ENCODE assay signal across 8 cellular contexts in genomic region chr11:31958086-31958735, GRCh38.
DNase-seq lines count a peak whose midpoint lies in the region; ATAC-seq and TF ChIP-seq lines count a peak whose summit lies in the region.

No MANE protein-coding gene starts in this region.

- TF ChIP-seq POLR2A in breast epithelium (IDR thresholded peaks at IDR 0.05) = no peak

- H3K9me3 ChIP-seq in breast epithelium = no peaks in the 10 kb centered on the region

- peak; percentile 85 for ATAC-seq in GM21367 (IDR thresholded peaks at IDR 0.05; ENCODE audit: unreplicated experiment)
- ATAC-seq in HG03571 (IDR thresholded peaks at IDR 0.05; ENCODE audit: unreplicated experiment) = peak; percentile 65

- peak in 2 of 3 donors; percentile 33 to 38 for TF ChIP-seq CTCF in breast epithelium (IDR thresholded peaks at IDR 0.05)

- no peaks in the 10 kb centered on the region for H3K36me3 ChIP-seq in breast epithelium

- H3K4me3 ChIP-seq in breast epithelium = no peak overlapping the region

- H3K4me1 ChIP-seq in breast epithelium = no peaks in the 10 kb centered on the region

- intact Hi-C loops in breast epithelium (cut with DNase I; ENCODE audit: low total_unique reads) = no loop called here

- DNase-seq in EL (peak; percentile 56), T-helper 9 cell (peak; percentile 46), breast epithelium (ENCODE audit: low spot score in 2 of 2) (no peak), iris pigment epithelial cell (ENCODE audit: low read depth) (peak; percentile 50), DMS114 treated with DMSO at 0.1 percent for 48 hours (lab: John Stamatoyannopoulos, UW; ENCODE audit: unreplicated experiment) (no peak)
- DNase-seq in stimulated activated CD4-positive, alpha-beta T cell treated with anti-CD3 and anti-CD28 coated beads, Interleukin-2, amount 100 ng/mL, for 48 hours = peak; percentile 65 to 67

- no peak overlapping the region for H3K27ac ChIP-seq in breast epithelium

- H3K27me3 ChIP-seq in breast epithelium = no peaks in the 10 kb centered on the region

Comparison
In these comparisons a context has a peak if more than half of its experiments do, and no peak if none do; other contexts are left out.
1. DNase-seq: peak in EL (single experiment), T-helper 9 cell (single experiment), iris pigment epithelial cell (single experiment) and stimulated activated CD4-positive, alpha-beta T cell treated with anti-CD3 and anti-CD28 coated beads, Interleukin-2, amount 100 ng/mL, for 48 hours (2 of 2); none in breast epithelium (0 of 2) and DMS114 treated with DMSO at 0.1 percent for 48 hours (single experiment).